ENCODE assay signal across 8 cellular contexts in the genomic region with DNA sequence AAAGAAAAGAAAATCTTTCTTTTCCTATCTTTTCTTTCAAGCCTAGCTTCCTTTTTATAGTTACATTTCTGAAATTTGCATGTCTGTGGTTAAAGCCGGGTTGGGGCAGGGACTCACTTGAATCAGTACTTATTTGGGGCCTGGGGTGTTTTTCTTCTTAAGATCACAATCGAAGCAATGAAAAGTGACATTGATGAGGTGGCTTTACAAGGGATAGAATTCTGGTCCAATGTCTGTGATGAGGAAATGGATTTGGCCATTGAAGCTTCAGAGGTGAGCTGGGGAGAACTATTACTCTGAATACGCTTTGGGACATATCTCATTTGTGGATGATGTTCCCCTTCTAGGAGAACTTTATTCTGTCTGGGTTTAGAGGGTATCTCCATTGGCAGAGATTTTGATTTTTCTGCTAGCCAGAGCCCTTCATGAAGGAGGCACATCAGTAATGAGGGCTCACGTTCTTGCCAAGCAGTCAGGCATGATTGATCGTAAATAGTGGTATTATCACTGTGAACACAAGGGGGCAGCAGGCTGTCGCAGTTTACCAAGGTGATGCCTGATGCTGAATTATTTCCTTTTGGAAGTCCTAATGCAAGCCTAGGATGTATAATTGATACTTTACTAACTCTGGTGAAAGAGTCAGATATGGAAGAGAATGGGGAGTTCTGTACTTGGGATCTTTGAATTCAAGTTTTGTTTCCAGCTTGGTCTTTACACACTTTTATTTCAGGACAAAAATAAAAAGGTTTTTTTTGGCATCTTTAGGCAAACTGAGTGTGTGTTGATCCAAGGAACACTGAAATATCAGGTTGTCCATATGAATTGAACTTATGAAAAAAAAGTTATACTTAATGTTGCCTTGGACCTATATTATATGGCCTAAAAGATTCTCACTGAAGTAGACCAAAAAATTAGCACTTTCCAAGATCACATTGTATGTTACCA. TPM values are rescaled to one million over a fixed set of nuclear protein-coding genes. Genes with fewer than 3 reads are reported as not detected.
DNase-seq lines count a peak whose midpoint lies in the region; ATAC-seq and TF ChIP-seq lines count a peak whose summit lies in the region.

No MANE protein-coding gene starts in this region.

- intact Hi-C loops in colonic mucosa (cut with DNase I) (loop anchor here (10.0 kb wide), 1 partner anchor 141 kb away; no protein-coding TSS in a partner anchor), lower lobe of right lung (cut with DNase I) (no loop called here)

- no peaks in the 10 kb centered on the region for H3K27me3 ChIP-seq in H7 (ENCODE audit: control insufficient read depth, insufficient read depth, low read length)
- H3K27me3 ChIP-seq in colonic mucosa, result no peaks in the 10 kb centered on the region
- no peaks in the 10 kb centered on the region for H3K27me3 ChIP-seq in lower lobe of right lung (ENCODE audit: low read depth)

- H3K4me3 ChIP-seq in H7 (ENCODE audit: insufficient read depth, low read depth, low read length) (no peak overlapping the region), colonic mucosa (no peak overlapping the region), lower lobe of right lung (no peak overlapping the region)

- DNase-seq in Ammon's horn (ENCODE audit: low spot score) (peak; percentile 85), H7 (peak; percentile 35), NCI-H345 treated with DMSO at 0.1 percent for 48 hours (lab: John Stamatoyannopoulos, UW; ENCODE audit: unreplicated experiment) (peak; percentile 28), colonic mucosa (peak; percentile 67), lower lobe of right lung (peak; percentile 52)
- DNase-seq in activated CD4-positive, alpha-beta T cell treated with anti-CD3 and anti-CD28 coated beads for 24 hours (ENCODE audit: low read depth in 2 of 2), result peak; percentile 25 to 55
- peak; percentile 21 for DNase-seq in stimulated activated CD8-positive, alpha-beta memory T cell treated with anti-CD3 and anti-CD28 coated beads, Interleukin-15, amount 100 ng/mL, for 24 hours (ENCODE audit: low read depth)

- H3K9ac ChIP-seq in colonic mucosa (ENCODE audit: low read depth in 2 of 2, low read length in 2 of 2), result no peak overlapping the region

- ATAC-seq in lower lobe of right lung (peak; percentile 80 to 83), HG03196 (IDR thresholded peaks at IDR 0.05; ENCODE audit: unreplicated experiment) (no peak)

- no peak overlapping the region for H3K27ac ChIP-seq in colonic mucosa
- H3K27ac ChIP-seq in lower lobe of right lung, result no peak overlapping the region

- peak; percentile 72 for TF ChIP-seq CTCF in colonic mucosa (IDR thresholded peaks at IDR 0.05)
- peak; percentile 66 for TF ChIP-seq CTCF in lower lobe of right lung (IDR thresholded peaks at IDR 0.05)

- H3K4me1 ChIP-seq in colonic mucosa, result peaks cover 6% of the 10 kb centered on the region
- peaks cover 17% of the 10 kb centered on the region for H3K4me1 ChIP-seq in lower lobe of right lung

- no peaks in the 10 kb centered on the region for H3K9me3 ChIP-seq in colonic mucosa
- H3K9me3 ChIP-seq in lower lobe of right lung, result no peaks in the 10 kb centered on the region

- H3K36me3 ChIP-seq in H7 (replicated peaks; ENCODE audit: control insufficient read depth, insufficient read depth, low read length) (peaks cover 58% of the 10 kb centered on the region), colonic mucosa (peaks cover 49% of the 10 kb centered on the region), lower lobe of right lung (peaks cover 98% of the 10 kb centered on the region)

RNA-seq across cellular contexts. Expression of gene KPNB1, which starts 14.6 kb away (rescaled TPM):
- 389 and 429 TPM in 2 replicates for total RNA-seq in H7 (2014; rRNA removed; shearing (Covaris generic))
- total RNA-seq in colonic mucosa (100 to 1,000 TPM; 247 to 356 TPM), lower lobe of right lung (210 TPM)

RNA-seq across cellular contexts. Expression of gene TBKBP1, which starts 29.7 kb away (rescaled TPM):
- total RNA-seq in H7 (2014; rRNA removed; shearing (Covaris generic)), result 13.9 and 16.3 TPM in 2 replicates
- 1 to 10 TPM; 1.3 to 2.9 TPM for total RNA-seq in colonic mucosa
- total RNA-seq in lower lobe of right lung, result 8.3 TPM

Comparison
In these comparisons a context has a peak if more than half of its experiments do, and no peak if none do; other contexts are left out.
1. DNase-seq: peak in every context shown above with its lines; median percentile 85 in Ammon's horn; 67 in colonic mucosa; 52 in lower lobe of right lung; 40 in activated CD4-positive, alpha-beta T cell treated with anti-CD3 and anti-CD28 coated beads for 24 hours; 35 in H7; 28 in NCI-H345 treated with DMSO at 0.1 percent for 48 hours; 21 in stimulated activated CD8-positive, alpha-beta memory T cell treated with anti-CD3 and anti-CD28 coated beads, Interleukin-15, amount 100 ng/mL, for 24 hours.